In genomic region chr7:2357165-2357564, GRCh38 we compare ENCODE assay signal across 11 cellular contexts. TPM values are rescaled to one million over a fixed set of nuclear protein-coding genes. Genes with fewer than 3 reads are reported as not detected.
DNase-seq lines count a peak whose midpoint lies in the region; ATAC-seq and TF ChIP-seq lines count a peak whose summit lies in the region.
"Had no signal": no experiment of that assay in that cellular context is flagged by ENCODE, and none has a peak within 500 bp of the region (broad histone marks: within the 10 kb centered on the region; RNA-seq: fewer than 3 reads in every experiment).

No MANE protein-coding gene starts in this region.

- H2BK12ac ChIP-seq in mesenchymal stem cell (ENCODE audit: low read length in 2 of 2) = no peak overlapping the region

- H3K79me1 ChIP-seq in mesenchymal stem cell (replicated peaks; ENCODE audit: low read length, poor library complexity, severe bottlenecking) = peaks cover 7% of the 10 kb centered on the region

- H3K4ac ChIP-seq in mesenchymal stem cell (ENCODE audit: low read depth in 1 of 2, low read length in 2 of 2) = peak overlapping the region in 1 of 2 experiments; percentile 36

- H3K27ac Mint-ChIP-seq in activated CD8-positive, alpha-beta T cell treated with anti-CD3 and anti-CD28 coated beads, Interleukin-2, amount 10 ng/mL, durations not matched to agents 7 days and 5 days = no peak overlapping the region

- no peak overlapping the region for H2AFZ ChIP-seq in HCT116 (ENCODE audit: low read depth, low read length, poor library complexity, severe bottlenecking)
- no peak overlapping the region for H2AFZ ChIP-seq in mesenchymal stem cell (ENCODE audit: low read depth, low read length)

- no peak overlapping the region for H3K23ac ChIP-seq in mesenchymal stem cell (ENCODE audit: low read length in 2 of 2)

- H3K9me3 ChIP-seq in BLaER1 (no peaks in the 10 kb centered on the region), HCT116 (ENCODE audit: control insufficient read depth in 1 of 2, insufficient read depth in 1 of 2, low read depth in 1 of 2, low read length in 2 of 2) (no peaks in the 10 kb centered on the region), mesenchymal stem cell (ENCODE audit: control insufficient read depth, low read length) (no peaks in the 10 kb centered on the region)

- H3K27me3 ChIP-seq in BLaER1 = no peaks in the 10 kb centered on the region
- H3K27me3 ChIP-seq in HCT116 (ENCODE audit: insufficient read depth, low read length) = no peaks in the 10 kb centered on the region
- H3K27me3 ChIP-seq in mesenchymal stem cell (ENCODE audit: control insufficient read depth in 1 of 2, insufficient read depth in 1 of 2, low read length in 2 of 2) = no peaks in the 10 kb centered on the region

- no peak overlapping the region for H3K18ac ChIP-seq in mesenchymal stem cell (ENCODE audit: low read depth in 1 of 2, low read length in 2 of 2)

- H3K4me3 Mint-ChIP-seq in activated CD8-positive, alpha-beta T cell treated with anti-CD3 and anti-CD28 coated beads, Interleukin-2, amount 10 ng/mL, durations not matched to agents 7 days and 5 days = peak overlapping the region; percentile 85

- no peak overlapping the region for H2AK5ac ChIP-seq in mesenchymal stem cell (ENCODE audit: low read length, severe bottlenecking)

- in situ Hi-C loops in GM13977 (cut with MboI; ENCODE audit: low pct_unique_long_range_greater_than_20kb, low sequenced_read_pairs, unreplicated experiment) = no loop called here

- H3K4me1 Mint-ChIP-seq in activated CD8-positive, alpha-beta T cell treated with anti-CD3 and anti-CD28 coated beads, Interleukin-2, amount 10 ng/mL, durations not matched to agents 7 days and 5 days (ENCODE audit: low read depth) = peaks cover 41% of the 10 kb centered on the region

- POLR2A ChIA-PET in HCT116 (lab: Charles Lee) = no interaction called here
- POLR2A ChIA-PET in activated CD8-positive, alpha-beta T cell treated with anti-CD3 and anti-CD28 coated beads, Interleukin-2, amount 10 ng/mL, durations not matched to agents 7 days and 5 days (lab: Charles Lee) = interaction anchor here (0.9 to 1.1 kb wide), 2 partner anchors 22 to 65 kb away, joined by 3 to 5 read pairs; no protein-coding TSS in a partner anchor

- H3K79me2 ChIP-seq in HCT116 (ENCODE audit: insufficient read depth, low read length) = peaks cover 76% of the 10 kb centered on the region

- H3K14ac ChIP-seq in mesenchymal stem cell (ENCODE audit: low read length in 2 of 2) = no peak overlapping the region

- H3K4me2 ChIP-seq in BLaER1 = peak overlapping the region; percentile 83
- peak overlapping the region; percentile 90 for H3K4me2 ChIP-seq in HCT116 (ENCODE audit: low read length)
- H3K4me2 ChIP-seq in mesenchymal stem cell (ENCODE audit: low read length, poor library complexity, severe bottlenecking) = no peak overlapping the region

- no peak for TF ChIP-seq RAD21 in HCT116 (IDR thresholded peaks at IDR 0.05; ENCODE audit: low read depth)

- RAD21 ChIA-PET in HCT116 (lab: Charles Lee; ENCODE audit: low non-redundant PET in 1 of 2, low total read pairs in 2 of 2, uncharacterized antibody in 2 of 2, unreplicated experiment in 2 of 2) = no interaction called here

- no peak for ATAC-seq in HCT116
- no peak for ATAC-seq in activated CD8-positive, alpha-beta T cell treated with anti-CD3 and anti-CD28 coated beads, Interleukin-2, amount 10 ng/mL, durations not matched to agents 7 days and 5 days
- ATAC-seq in GM18858 (IDR thresholded peaks at IDR 0.05; ENCODE audit: unreplicated experiment) = no peak

- H3K27me3 Mint-ChIP-seq in activated CD8-positive, alpha-beta T cell treated with anti-CD3 and anti-CD28 coated beads, Interleukin-2, amount 10 ng/mL, durations not matched to agents 7 days and 5 days (ENCODE audit: low read depth) = no peaks in the 10 kb centered on the region

- H3K36me3 ChIP-seq in BLaER1 = peaks cover 58% of the 10 kb centered on the region
- H3K36me3 ChIP-seq in HCT116 (ENCODE audit: control insufficient read depth in 1 of 2, insufficient read depth in 2 of 2, low read length in 2 of 2) = peaks cover 25 to 48% of the 10 kb centered on the region in 2 experiments
- H3K36me3 ChIP-seq in mesenchymal stem cell (ENCODE audit: control insufficient read depth in 1 of 2, insufficient read depth in 2 of 2, low read depth in 1 of 2, low read length in 2 of 2) = peaks cover 24 to 31% of the 10 kb centered on the region in 2 experiments

- H4K20me1 ChIP-seq in BLaER1 = peaks cover 74% of the 10 kb centered on the region
- peaks cover 50% of the 10 kb centered on the region; the same call in 1 of the 2 replicates for H4K20me1 ChIP-seq in HCT116 (ENCODE audit: insufficient read depth)

- no peak for TF ChIP-seq CTCF in HCT116 (IDR thresholded peaks at IDR 0.05 in 2 of 3, conservative IDR thresholded peaks at IDR 0.05 in 1 of 3; ENCODE audit: borderline replicate concordance in 1 of 3, insufficient read depth in 1 of 3, low read depth in 2 of 3, low read length in 2 of 3)
- no peak for TF ChIP-seq CTCF in GM13977 (IDR thresholded peaks at IDR 0.05; ENCODE audit: extremely low read depth, insufficient read depth, missing control alignments)

- H3K4me3 ChIP-seq in BLaER1 (peak overlapping the region; percentile 99; the same call in 1 of the 2 replicates), HCT116 (replicated peaks in 1 of 2; ENCODE audit: low read depth in 1 of 2, low read length in 2 of 2) (no peak overlapping the region), mesenchymal stem cell (ENCODE audit: insufficient read depth in 1 of 2, low read depth in 1 of 2, low read length in 2 of 2) (peak overlapping the region in 1 of 2 experiments; percentile 96)

- H3K4me1 ChIP-seq in BLaER1 = peaks cover 53% of the 10 kb centered on the region
- H3K4me1 ChIP-seq in HCT116 (ENCODE audit: control insufficient read depth in 1 of 2, insufficient read depth in 2 of 2, low read length in 2 of 2) = peaks cover 6 to 33% of the 10 kb centered on the region in 2 experiments
- peaks cover 14% of the 10 kb centered on the region for H3K4me1 ChIP-seq in mesenchymal stem cell (ENCODE audit: control insufficient read depth, insufficient read depth, low read depth, low read length)

- DNase-seq in HCT116 (ENCODE audit: low read depth, low spot score) = no peak
- DNase-seq in activated CD8-positive, alpha-beta T cell treated with anti-CD3 and anti-CD28 coated beads, Interleukin-2, amount 10 ng/mL, durations not matched to agents 7 days and 5 days = no peak
- peak; percentile 7 for DNase-seq in mesenchymal stem cell
- no peak for DNase-seq in mesenteric fat pad (ENCODE audit: low spot score)
- no peak for DNase-seq in NOMO-1 (lab: John Stamatoyannopoulos, UW; ENCODE audit: unreplicated experiment in 2 of 2)
- no peak for DNase-seq in GM13977 (ENCODE audit: low spot score)
- DNase-seq: erythroblast, NCI-H524 treated with DMSO at 0.1 percent for 48 hours, T-helper 9 cell had no signal

- no peaks in the 10 kb centered on the region for H3K9me2 ChIP-seq in HCT116 (ENCODE audit: insufficient read depth)

- H2BK5ac ChIP-seq in mesenchymal stem cell (ENCODE audit: low read depth, low read length, poor library complexity, severe bottlenecking) = no peak overlapping the region

- intact Hi-C loops in HCT116 (cut with micrococcal nuclease) = no loop called here

- TF ChIP-seq POLR2A in HCT116 (IDR thresholded peaks at IDR 0.05; ENCODE audit: borderline replicate concordance, extremely low read depth, insufficient read depth, insufficient read length) = no peak

- H3K36me3 Mint-ChIP-seq in activated CD8-positive, alpha-beta T cell treated with anti-CD3 and anti-CD28 coated beads, Interleukin-2, amount 10 ng/mL, durations not matched to agents 7 days and 5 days (ENCODE audit: low read depth) = peaks cover 26% of the 10 kb centered on the region

- CTCF ChIA-PET in HCT116 (lab: Charles Lee) = no interaction called here
- CTCF ChIA-PET in activated CD8-positive, alpha-beta T cell treated with anti-CD3 and anti-CD28 coated beads, Interleukin-2, amount 10 ng/mL, durations not matched to agents 7 days and 5 days (lab: Charles Lee) = interaction anchor here (0.9 kb wide), 1 partner anchor 9 kb away, joined by 3 read pairs; no protein-coding TSS in a partner anchor

- no TSS peak for BruUV-seq in HCT116 (replicated peaks; lab: Mats Ljungman, UMichigan)

- H2BK15ac ChIP-seq in mesenchymal stem cell (ENCODE audit: low read depth, poor library complexity, severe bottlenecking) = no peak overlapping the region

- H3K9me3 Mint-ChIP-seq in activated CD8-positive, alpha-beta T cell treated with anti-CD3 and anti-CD28 coated beads, Interleukin-2, amount 10 ng/mL, durations not matched to agents 7 days and 5 days (ENCODE audit: insufficient read depth) = no peaks in the 10 kb centered on the region

- H3K27ac ChIP-seq in BLaER1 = no peak overlapping the region
- no peak overlapping the region for H3K27ac ChIP-seq in HCT116 (ENCODE audit: low read depth, low read length)
- H3K27ac ChIP-seq in mesenchymal stem cell (ENCODE audit: low read length, poor library complexity, severe bottlenecking) = no peak overlapping the region

- 93% methylated on average over 8 of the region's 8 CpGs for WGBS in mesenchymal stem cell

- H4K91ac ChIP-seq in mesenchymal stem cell (ENCODE audit: low read length) = no peak overlapping the region

- peak overlapping the region; percentile 100; the same call in 1 of the 2 replicates for H3K9ac ChIP-seq in BLaER1
- H3K9ac ChIP-seq in HCT116 (ENCODE audit: low read length) = no peak overlapping the region; the same call in 1 of the 2 replicates
- peak overlapping the region; percentile 100 for H3K9ac ChIP-seq in mesenchymal stem cell (ENCODE audit: low read length)

- H4K8ac ChIP-seq in mesenchymal stem cell (ENCODE audit: low read length) = no peak overlapping the region

- H2BK120ac ChIP-seq in mesenchymal stem cell (ENCODE audit: low read depth, low read length) = no peak overlapping the region

TF ChIP-seq in HCT116, 20 proteins besides CTCF, POLR2A, EP300 and RAD21 (continues in another document):
- TF ChIP-seq SIN3A (IDR thresholded peaks at IDR 0.05; ENCODE audit: low read depth) = no peak

RNA-seq across cellular contexts. Expression of gene EIF3B, which starts 2.5 kb away (rescaled TPM):
- 324 TPM for total RNA-seq in HCT116 (2021; ENCODE audit: unreplicated experiment)
- 184 and 204 TPM in 2 replicates for polyA plus RNA-seq in HCT116 (2012)
- total RNA-seq in activated CD8-positive, alpha-beta T cell treated with anti-CD3 and anti-CD28 coated beads, Interleukin-2, amount 10 ng/mL, durations not matched to agents 7 days and 5 days = 100 to 1,000 TPM; 174 to 184 TPM
- polyA plus RNA-seq in mesenchymal stem cell (2013, experiment 1 of 2) = 81.4 TPM
- 76.2 TPM for polyA plus RNA-seq in mesenchymal stem cell (2013, experiment 2 of 2)
- 150 TPM for total RNA-seq in mesenteric fat pad

RNA-seq across cellular contexts. Expression of gene SNX8, which starts 42.9 kb away (rescaled TPM):
- total RNA-seq in HCT116 (2021; ENCODE audit: unreplicated experiment) = 41.7 TPM
- 45.3 and 48.3 TPM in 2 replicates for polyA plus RNA-seq in HCT116 (2012)
- total RNA-seq in activated CD8-positive, alpha-beta T cell treated with anti-CD3 and anti-CD28 coated beads, Interleukin-2, amount 10 ng/mL, durations not matched to agents 7 days and 5 days = 10 to 100 TPM; 28.3 to 35.8 TPM
- 26.3 TPM for polyA plus RNA-seq in mesenchymal stem cell (2013, experiment 1 of 2)
- 28.5 TPM for polyA plus RNA-seq in mesenchymal stem cell (2013, experiment 2 of 2)
- 69.0 TPM for total RNA-seq in mesenteric fat pad

RNA-seq across cellular contexts. Expression of gene CHST12, which starts 46.2 kb away (rescaled TPM):
- total RNA-seq in HCT116 (2021; ENCODE audit: unreplicated experiment) (14.2 TPM), mesenteric fat pad (19.2 TPM)
- polyA plus RNA-seq in HCT116 (2012) = 9.5 and 9.9 TPM in 2 replicates
- 10 to 100 TPM; 47.9 to 49.0 TPM for total RNA-seq in activated CD8-positive, alpha-beta T cell treated with anti-CD3 and anti-CD28 coated beads, Interleukin-2, amount 10 ng/mL, durations not matched to agents 7 days and 5 days
- 20.2 TPM for polyA plus RNA-seq in mesenchymal stem cell (2013, experiment 1 of 2)
- polyA plus RNA-seq in mesenchymal stem cell (2013, experiment 2 of 2) = 20.4 TPM
